ENCODE assay signal across 17 cellular contexts in the genomic region with DNA sequence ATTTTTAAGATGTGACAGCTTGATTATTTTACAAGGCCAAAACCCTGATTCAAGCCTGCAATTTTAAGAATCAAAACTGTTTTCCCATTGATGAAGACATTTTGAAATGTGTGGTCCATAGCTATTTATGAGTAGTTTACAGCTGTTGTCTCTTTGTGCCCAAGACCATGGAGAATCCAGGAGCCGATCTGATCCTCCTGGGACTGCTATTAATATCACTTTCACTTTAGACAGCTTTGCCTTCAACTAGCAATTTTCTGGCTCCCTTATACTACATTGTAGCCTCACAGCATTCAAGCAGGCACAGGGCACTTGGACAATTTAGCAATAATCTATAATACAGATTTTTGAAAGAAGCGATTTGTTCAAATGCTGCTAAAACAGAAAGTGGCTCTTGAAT.
A peak's percentile ranks its signal among the peaks of the same experiment; 100 is the strongest.
DNase-seq lines count a peak whose midpoint lies in the region; ATAC-seq and TF ChIP-seq lines count a peak whose summit lies in the region.
"Had no signal": no experiment of that assay in that cellular context is flagged by ENCODE, and none has a peak within 500 bp of the region (broad histone marks: within the 10 kb centered on the region; RNA-seq: fewer than 3 reads in every experiment).

No MANE protein-coding gene starts in this region.

- intact Hi-C loops in sigmoid colon (cut with DNase I), result no loop called here
- intact Hi-C loops in activated CD4-positive, alpha-beta T cell treated with anti-CD3 and anti-CD28 coated beads, Interleukin-2, amount 10 ng/mL, durations not matched to agents 24 days and 14 days (cut with micrococcal nuclease), result no loop called here

- H3K4me1 ChIP-seq in gastroesophageal sphincter (peaks cover 6 to 90% (median 16%) of the 10 kb centered on the region in 3 donors), sigmoid colon (peaks cover 0 to 87% (median 66%) of the 10 kb centered on the region in 4 donors)

- 38 to 42% methylated on average over 2 of the region's 2 CpGs for WGBS in gastroesophageal sphincter (ENCODE audit: low coverage in 1 of 2), 2 donors
- 61 to 75% methylated on average over 2 of the region's 2 CpGs for WGBS in sigmoid colon, 2 donors

- no peaks in the 10 kb centered on the region for H3K36me3 ChIP-seq in gastroesophageal sphincter
- no peaks in the 10 kb centered on the region for H3K36me3 ChIP-seq in sigmoid colon

- H3K4me1 Mint-ChIP-seq in nephron progenitor cell, result no peaks in the 10 kb centered on the region
- H3K4me1 Mint-ChIP-seq in activated CD4-positive, alpha-beta T cell treated with anti-CD3 and anti-CD28 coated beads, Interleukin-2, amount 10 ng/mL, durations not matched to agents 24 days and 14 days, result no peaks in the 10 kb centered on the region
- H3K4me1 Mint-ChIP-seq: CD8-positive, alpha-beta memory T cell; H9 had no signal

- no peak overlapping the region for H3K4me3 Mint-ChIP-seq in nephron progenitor cell
- no peak overlapping the region for H3K4me3 Mint-ChIP-seq in activated CD4-positive, alpha-beta T cell treated with anti-CD3 and anti-CD28 coated beads, Interleukin-2, amount 10 ng/mL, durations not matched to agents 24 days and 14 days
- H3K4me3 Mint-ChIP-seq: CD8-positive, alpha-beta memory T cell; endodermal cell; H9; naive B cell had no signal

- peaks cover 4% of the 10 kb centered on the region for H3K27me3 Mint-ChIP-seq in nephron progenitor cell (ENCODE audit: low read depth, poor library complexity)
- peaks cover 2% of the 10 kb centered on the region for H3K27me3 Mint-ChIP-seq in activated CD4-positive, alpha-beta T cell treated with anti-CD3 and anti-CD28 coated beads, Interleukin-2, amount 10 ng/mL, durations not matched to agents 24 days and 14 days
- H3K27me3 Mint-ChIP-seq: CD8-positive, alpha-beta memory T cell; naive B cell had no signal

- H3K36me3 Mint-ChIP-seq in nephron progenitor cell (ENCODE audit: low read depth), result no peaks in the 10 kb centered on the region
- no peaks in the 10 kb centered on the region for H3K36me3 Mint-ChIP-seq in activated CD4-positive, alpha-beta T cell treated with anti-CD3 and anti-CD28 coated beads, Interleukin-2, amount 10 ng/mL, durations not matched to agents 24 days and 14 days (ENCODE audit: low read depth)
- H3K36me3 Mint-ChIP-seq: CD8-positive, alpha-beta memory T cell; naive B cell had no signal

- TF ChIP-seq CTCF in gastroesophageal sphincter (IDR thresholded peaks at IDR 0.05) (no peak), sigmoid colon (IDR thresholded peaks at IDR 0.05) (no peak), nephron progenitor cell (IDR thresholded peaks at IDR 0.05) (no peak)

- ATAC-seq in gastroesophageal sphincter (no peak), HG03521 (IDR thresholded peaks at IDR 0.05; ENCODE audit: unreplicated experiment) (no peak)
- ATAC-seq: K562, Panc1 had no signal

- TF ChIP-seq POLR2A in gastroesophageal sphincter (IDR thresholded peaks at IDR 0.05), result no peak
- TF ChIP-seq POLR2A in sigmoid colon (IDR thresholded peaks at IDR 0.05), result no peak

- H3K27ac Mint-ChIP-seq in nephron progenitor cell, result no peak overlapping the region
- H3K27ac Mint-ChIP-seq in activated CD4-positive, alpha-beta T cell treated with anti-CD3 and anti-CD28 coated beads, Interleukin-2, amount 10 ng/mL, durations not matched to agents 24 days and 14 days, result no peak overlapping the region
- H3K27ac Mint-ChIP-seq: CD8-positive, alpha-beta memory T cell; endodermal cell; H9 had no signal

- H3K9me3 Mint-ChIP-seq in nephron progenitor cell, result no peaks in the 10 kb centered on the region
- H3K9me3 Mint-ChIP-seq in activated CD4-positive, alpha-beta T cell treated with anti-CD3 and anti-CD28 coated beads, Interleukin-2, amount 10 ng/mL, durations not matched to agents 24 days and 14 days, result no peaks in the 10 kb centered on the region
- H3K9me3 Mint-ChIP-seq: endodermal cell, H9, naive B cell had no signal

- peak overlapping the region; percentile 32 to 34 for H3K4me3 ChIP-seq in gastroesophageal sphincter
- H3K4me3 ChIP-seq in sigmoid colon, result peak overlapping the region in 3 of 4 donors; percentile 4 to 34 (median 25)
- H3K4me3 ChIP-seq: K562 had no signal

- peak overlapping the region; percentile 59 to 87 (median 76) for H3K27ac ChIP-seq in gastroesophageal sphincter
- H3K27ac ChIP-seq in sigmoid colon, result peak overlapping the region; percentile 57 to 85 (median 82)

- TF ChIP-seq EP300 in gastroesophageal sphincter (IDR thresholded peaks at IDR 0.05), result no peak
- no peak for TF ChIP-seq EP300 in sigmoid colon (IDR thresholded peaks at IDR 0.05)

- H3K9me3 ChIP-seq in gastroesophageal sphincter (no peaks in the 10 kb centered on the region), sigmoid colon (no peaks in the 10 kb centered on the region)

- peak; percentile 54 for DNase-seq in EH (ENCODE audit: low read depth)
- DNase-seq in RPMI7951 (ENCODE audit: low read depth), result peak; percentile 71
- no peak for DNase-seq in sigmoid colon
- no peak for DNase-seq in nephron progenitor cell
- DNase-seq in activated CD4-positive, alpha-beta T cell treated with anti-CD3 and anti-CD28 coated beads, Interleukin-2, amount 10 ng/mL, durations not matched to agents 24 days and 14 days, result no peak
- no peak for DNase-seq in germinal center (ENCODE audit: low spot score)
- DNase-seq: activated CD8-positive, alpha-beta memory T cell treated with anti-CD3 and anti-CD28 coated beads, Interleukin-2, amount 50 U/mL, for 4 hours; CD8-positive, alpha-beta memory T cell; endodermal cell; H9; naive B cell; NCI-H2081; stimulated activated CD4-positive, alpha-beta T cell treated with anti-CD3 and anti-CD28 coated beads, Interleukin-15, amount 100 ng/mL, for 24 hours had no signal

- H3K27me3 ChIP-seq in gastroesophageal sphincter (no peaks in the 10 kb centered on the region), sigmoid colon (no peaks in the 10 kb centered on the region)

Comparison
In these comparisons a context has a peak if more than half of its experiments do, and no peak if none do; other contexts are left out.
1. DNase-seq: peak in EH (single experiment) and RPMI7951 (single experiment); none in sigmoid colon (single experiment), nephron progenitor cell (single experiment), activated CD4-positive, alpha-beta T cell treated with anti-CD3 and anti-CD28 coated beads, Interleukin-2, amount 10 ng/mL, durations not matched to agents 24 days and 14 days (single experiment) and germinal center (single experiment).